Comparison of ENCODE assay signal across 35 cellular contexts in genomic region chr9:11805969-11806368, GRCh38.
"Had no signal": no experiment of that assay in that cellular context is flagged by ENCODE, and none has a peak within 500 bp of the region (broad histone marks: within the 10 kb centered on the region; RNA-seq: fewer than 3 reads in every experiment).

No MANE protein-coding gene starts in this region.

- ATAC-seq: activated naive CD4-positive, alpha-beta T cell treated with anti-CD3 and anti-CD28 coated beads, Interleukin-2, amount 50 U/mL, for 72 hours; activated naive CD8-positive, alpha-beta T cell treated with anti-CD3 and anti-CD28 coated beads, Interleukin-2, amount 50 U/mL, for 24 hours; activated T-cell treated with anti-CD3 and anti-CD28 coated beads, Interleukin-2, amount 50 U/mL, for 4 hours; activated T-cell treated with anti-CD3 and anti-CD28 coated beads, Interleukin-2, amount 50 U/mL, for 72 hours; activated T-helper 17 cell treated with anti-CD3 and anti-CD28 coated beads, Interleukin-2, amount 50 U/mL, for 72 hours; body of pancreas had no signal

- H3K4me3 ChIP-seq: adrenal gland, ascending aorta, body of pancreas, breast epithelium, cardiac muscle cell had no signal

- H3K4me1 ChIP-seq: adrenal gland, ascending aorta, body of pancreas, breast epithelium had no signal

- DNase-seq: activated effector memory CD4-positive, alpha-beta T cell treated with anti-CD3 and anti-CD28 coated beads, Interleukin-2, amount 50 U/mL, for 16 hours; activated effector memory CD4-positive, alpha-beta T cell treated with Interleukin-2 at 50 U/mL for 16 hours; activated gamma-delta T cell; activated gamma-delta T cell treated with Interleukin-2 at 50 U/mL for 16 hours; activated naive CD4-positive, alpha-beta T cell; activated naive CD4-positive, alpha-beta T cell treated with anti-CD3 and anti-CD28 coated beads for 36 hours; activated naive CD4-positive, alpha-beta T cell treated with anti-CD3 and anti-CD28 coated beads, Interleukin-2, amount 10 ng/mL, durations not matched to agents 7 days and 5 days; activated naive CD4-positive, alpha-beta T cell treated with anti-CD3 and anti-CD28 coated beads, Interleukin-2, amount 50 U/mL, for 16 hours; activated naive CD4-positive, alpha-beta T cell treated with Interleukin-2 at 50 U/mL for 16 hours; activated naive CD8-positive, alpha-beta T cell treated with anti-CD3 and anti-CD28 coated beads for 36 hours; activated naive CD8-positive, alpha-beta T cell treated with anti-CD3 and anti-CD28 coated beads, Interleukin-2, amount 10 ng/mL, durations not matched to agents 7 days and 5 days; activated naive CD8-positive, alpha-beta T cell treated with anti-CD3 and anti-CD28 coated beads, Interleukin-2, amount 50 U/mL, for 24 hours; activated T-cell treated with anti-CD3 and anti-CD28 coated beads for 4 hours; activated T-cell treated with anti-CD3 and anti-CD28 coated beads, Interleukin-2, amount 50 U/mL, for 1 hour; activated T-cell treated with anti-CD3 and anti-CD28 coated beads, Interleukin-2, amount 50 U/mL, for 24 hours; activated T-cell treated with anti-CD3 and anti-CD28 coated beads, Interleukin-2, amount 50 U/mL, for 4 hours; activated T-cell treated with anti-CD3 and anti-CD28 coated beads, Interleukin-2, amount 50 U/mL, for 48 hours; activated T-cell treated with anti-CD3 and anti-CD28 coated beads, Interleukin-2, amount 50 U/mL, for 72 hours; adrenal gland; amniotic stem cell; amygdala; anterior cingulate cortex; aorta; body of pancreas; brain microvascular endothelial cell; caudate nucleus; central memory CD4-positive, alpha-beta T cell; cerebellar nuclear complex had no signal

- H3K27me3 ChIP-seq: adrenal gland, ascending aorta, body of pancreas, brain microvascular endothelial cell, breast epithelium, cardiac muscle cell had no signal

- H3K27ac ChIP-seq: adrenal gland, ascending aorta, body of pancreas, brain microvascular endothelial cell, breast epithelium, cardiac muscle cell had no signal

- FAIRE-seq: astrocyte, bronchial epithelial cell had no signal

- H3K9me3 ChIP-seq: adrenal gland, ascending aorta, body of pancreas had no signal

- H3K36me3 ChIP-seq: adrenal gland, ascending aorta, brain microvascular endothelial cell, breast epithelium, cardiac muscle cell had no signal
